ENCODE assay signal across 11 cellular contexts in the genomic region with DNA sequence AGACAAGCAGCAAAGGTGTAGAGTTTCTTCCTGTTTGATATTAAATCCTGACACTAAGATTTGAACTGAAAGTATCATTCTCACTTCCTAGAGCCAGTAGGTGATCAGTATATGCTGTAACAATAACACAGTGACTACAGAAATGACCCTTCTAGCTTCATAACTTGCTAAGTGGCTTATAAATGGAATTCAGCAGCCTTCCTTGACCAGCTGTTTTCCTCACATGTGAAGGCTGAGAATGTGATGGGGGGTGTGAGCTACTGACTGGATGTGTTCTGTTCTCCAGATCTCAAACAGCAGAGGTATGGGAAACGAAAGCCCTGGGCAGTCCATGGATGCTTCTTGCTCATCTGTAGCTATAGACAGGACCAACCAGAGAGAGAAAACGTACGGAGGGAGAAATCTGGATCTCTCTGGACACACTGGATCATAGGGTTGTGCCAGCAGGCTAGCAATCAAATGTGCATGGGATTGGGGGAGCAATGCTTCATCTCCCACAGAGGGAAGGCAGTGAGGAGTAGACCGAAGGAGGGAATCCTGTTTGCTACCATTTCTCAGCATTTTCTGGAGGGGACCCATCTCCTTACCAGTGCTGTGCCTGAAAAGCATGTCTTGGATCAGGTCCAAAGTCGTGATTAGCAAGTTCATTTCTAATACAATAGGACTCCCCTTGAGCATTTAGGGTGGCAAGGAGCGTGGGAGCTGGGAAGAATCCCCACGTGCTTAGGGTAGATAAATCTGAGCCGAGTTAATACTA. TPM values are rescaled to one million over a fixed set of nuclear protein-coding genes. Genes with fewer than 3 reads are reported as not detected.
DNase-seq lines count a peak whose midpoint lies in the region; ATAC-seq, FAIRE-seq and TF ChIP-seq lines count a peak whose summit lies in the region.
"Had no signal": no experiment of that assay in that cellular context is flagged by ENCODE, and none has a peak within 500 bp of the region (broad histone marks: within the 10 kb centered on the region; RNA-seq: fewer than 3 reads in every experiment).

No MANE protein-coding gene starts in this region.

- WGBS in spleen, 5 donors, result 84 to 91% (median 87%) methylated on average over 8 of the region's 8 CpGs
- WGBS in pancreas, 2 donors, result 86 to 91% methylated on average over 8 of the region's 8 CpGs

- no peaks in the 10 kb centered on the region for H3K9me3 Mint-ChIP-seq in activated CD8-positive, alpha-beta memory T cell treated with anti-CD3 and anti-CD28 coated beads, Interleukin-2, amount 10 ng/mL, durations not matched to agents 7 days and 5 days (ENCODE audit: low read depth)

- TF ChIP-seq CTCF in spleen (IDR thresholded peaks at IDR 0.05 in 8 of 11, conservative IDR thresholded peaks at IDR 0.05 in 3 of 11) (no peak), pancreas (IDR thresholded peaks at IDR 0.05) (no peak)

- H3K4me3 ChIP-seq in spleen (no peak overlapping the region), pancreas (no peak overlapping the region)

- FAIRE-seq in pancreas (lab: Jason Lieb, UNC), result no peak

- H3K4me1 Mint-ChIP-seq in activated CD8-positive, alpha-beta memory T cell treated with anti-CD3 and anti-CD28 coated beads, Interleukin-2, amount 10 ng/mL, durations not matched to agents 7 days and 5 days, result peaks cover 66% of the 10 kb centered on the region

- peak overlapping the region in 5 of 8 donors; percentile 35 to 77 (median 60) for H3K27ac ChIP-seq in spleen
- H3K27ac ChIP-seq in pancreas, result no peak overlapping the region

- H3K27ac Mint-ChIP-seq in activated CD8-positive, alpha-beta memory T cell treated with anti-CD3 and anti-CD28 coated beads, Interleukin-2, amount 10 ng/mL, durations not matched to agents 7 days and 5 days, result peak overlapping the region; percentile 44

- H3K36me3 ChIP-seq in spleen, result peaks cover 0 to 40% (median 11%) of the 10 kb centered on the region in 6 donors
- H3K36me3 ChIP-seq in pancreas, result no peaks in the 10 kb centered on the region

- no peaks in the 10 kb centered on the region for H3K9me3 ChIP-seq in spleen
- H3K9me3 ChIP-seq in pancreas, result no peaks in the 10 kb centered on the region

- intact Hi-C loops in spleen (cut with DNase I; ENCODE audit: low total_unique reads), result no loop called here
- intact Hi-C loops in pancreas (cut with DNase I), result no loop called here

- H3K4me1 ChIP-seq in spleen (peaks cover 51 to 100% (median 80%) of the 10 kb centered on the region in 6 donors), pancreas (peaks cover 4 to 13% (median 7%) of the 10 kb centered on the region in 3 donors)

- no peaks in the 10 kb centered on the region for H3K27me3 Mint-ChIP-seq in activated CD8-positive, alpha-beta memory T cell treated with anti-CD3 and anti-CD28 coated beads, Interleukin-2, amount 10 ng/mL, durations not matched to agents 7 days and 5 days

- peak; percentile 28 for ATAC-seq in activated CD8-positive, alpha-beta memory T cell treated with anti-CD3 and anti-CD28 coated beads, Interleukin-2, amount 10 ng/mL, durations not matched to agents 7 days and 5 days
- ATAC-seq in GM21825 (IDR thresholded peaks at IDR 0.05; ENCODE audit: unreplicated experiment), result peak; percentile 59
- peak; percentile 37 for ATAC-seq in HG03558 (IDR thresholded peaks at IDR 0.05; ENCODE audit: extremely low read depth, unreplicated experiment)
- ATAC-seq in pancreas, result no peak

- no peak overlapping the region for H3K4me3 Mint-ChIP-seq in activated CD8-positive, alpha-beta memory T cell treated with anti-CD3 and anti-CD28 coated beads, Interleukin-2, amount 10 ng/mL, durations not matched to agents 7 days and 5 days

- peaks cover 53% of the 10 kb centered on the region for H3K36me3 Mint-ChIP-seq in activated CD8-positive, alpha-beta memory T cell treated with anti-CD3 and anti-CD28 coated beads, Interleukin-2, amount 10 ng/mL, durations not matched to agents 7 days and 5 days

- H3K27me3 ChIP-seq in spleen (replicated peaks in 1 of 7) (no peaks in the 10 kb centered on the region), pancreas (no peaks in the 10 kb centered on the region)

- no peak for DNase-seq in activated CD8-positive, alpha-beta memory T cell treated with anti-CD3 and anti-CD28 coated beads, Interleukin-2, amount 10 ng/mL, durations not matched to agents 7 days and 5 days
- DNase-seq in activated CD8-positive, alpha-beta memory T cell treated with anti-CD3 and anti-CD28 coated beads, Interleukin-2, amount 50 U/mL, for 48 hours, result no peak
- DNase-seq in spleen, result no peak
- DNase-seq in NCI-H748 (lab: John Stamatoyannopoulos, UW; ENCODE audit: unreplicated experiment), result no peak
- no peak for DNase-seq in pancreas
- no peak for DNase-seq in AG08396 (ENCODE audit: low spot score)
- DNase-seq: central memory CD4-positive, alpha-beta T cell; GOT3; NCI-H1694 treated with DMSO at 0.1 percent for 48 hours had no signal

- TF ChIP-seq POLR2A in spleen (IDR thresholded peaks at IDR 0.05), result no peak

- CTCF ChIA-PET in activated CD8-positive, alpha-beta memory T cell treated with anti-CD3 and anti-CD28 coated beads, Interleukin-2, amount 10 ng/mL, durations not matched to agents 7 days and 5 days (lab: Charles Lee), result interaction anchor here (1.6 kb wide), 1 partner anchor 17 kb away, joined by 3 read pairs; no protein-coding TSS in a partner anchor

RNA-seq across cellular contexts. Expression of gene TNFAIP8, which starts 39.4 kb away (rescaled TPM):
- total RNA-seq in activated CD8-positive, alpha-beta memory T cell treated with anti-CD3 and anti-CD28 coated beads, Interleukin-2, amount 10 ng/mL, durations not matched to agents 7 days and 5 days, result 100 to 1,000 TPM; 106 to 109 TPM
- total RNA-seq in spleen (100 to 1,000 TPM in 4 of 7 donors, 10 to 100 TPM in 3; 71.1 to 113 (median 102) TPM), pancreas (10 to 100 TPM in 3 of 6 donors, 1 to 10 TPM in 3; 7.5 to 14.2 (median 10.6) TPM)
- polyA plus RNA-seq in spleen (100 to 1,000 TPM in 2 of 3 donors, 10 to 100 TPM in 1; 91.9 to 123 (median 100) TPM), pancreas (1 to 10 TPM; 5.7 to 7.7 TPM)

RNA-seq across cellular contexts. Expression of gene HSD17B4, which starts 57.0 kb away (rescaled TPM):
- 10 to 100 TPM; 62.0 to 88.0 TPM for total RNA-seq in activated CD8-positive, alpha-beta memory T cell treated with anti-CD3 and anti-CD28 coated beads, Interleukin-2, amount 10 ng/mL, durations not matched to agents 7 days and 5 days
- total RNA-seq in spleen (100 to 1,000 TPM; 134 to 190 (median 159) TPM), pancreas (100 to 1,000 TPM; 122 to 152 (median 130) TPM)
- polyA plus RNA-seq in spleen (100 to 1,000 TPM; 135 to 193 (median 149) TPM), pancreas (100 to 1,000 TPM; 120 to 133 TPM)

Comparison
In these comparisons a context has a peak if more than half of its experiments do, and no peak if none do; other contexts are left out.
1. ATAC-seq: peak in activated CD8-positive, alpha-beta memory T cell treated with anti-CD3 and anti-CD28 coated beads, Interleukin-2, amount 10 ng/mL, durations not matched to agents 7 days and 5 days (single experiment), GM21825 (single experiment) and HG03558 (single experiment); none in pancreas (0 of 4).
2. H3K27ac ChIP-seq: peak in spleen (5 of 8); none in pancreas (0 of 4).
3. RNA of gene TNFAIP8, which starts 39.4 kb away (total RNA-seq): 106 to 109 TPM in activated CD8-positive, alpha-beta memory T cell treated with anti-CD3 and anti-CD28 coated beads, Interleukin-2, amount 10 ng/mL, durations not matched to agents 7 days and 5 days and 71.1 to 113 TPM in spleen; 7.5 to 14.2 TPM in pancreas; every median in the first group is over 4 times any median in the second.